In the genomic region with DNA sequence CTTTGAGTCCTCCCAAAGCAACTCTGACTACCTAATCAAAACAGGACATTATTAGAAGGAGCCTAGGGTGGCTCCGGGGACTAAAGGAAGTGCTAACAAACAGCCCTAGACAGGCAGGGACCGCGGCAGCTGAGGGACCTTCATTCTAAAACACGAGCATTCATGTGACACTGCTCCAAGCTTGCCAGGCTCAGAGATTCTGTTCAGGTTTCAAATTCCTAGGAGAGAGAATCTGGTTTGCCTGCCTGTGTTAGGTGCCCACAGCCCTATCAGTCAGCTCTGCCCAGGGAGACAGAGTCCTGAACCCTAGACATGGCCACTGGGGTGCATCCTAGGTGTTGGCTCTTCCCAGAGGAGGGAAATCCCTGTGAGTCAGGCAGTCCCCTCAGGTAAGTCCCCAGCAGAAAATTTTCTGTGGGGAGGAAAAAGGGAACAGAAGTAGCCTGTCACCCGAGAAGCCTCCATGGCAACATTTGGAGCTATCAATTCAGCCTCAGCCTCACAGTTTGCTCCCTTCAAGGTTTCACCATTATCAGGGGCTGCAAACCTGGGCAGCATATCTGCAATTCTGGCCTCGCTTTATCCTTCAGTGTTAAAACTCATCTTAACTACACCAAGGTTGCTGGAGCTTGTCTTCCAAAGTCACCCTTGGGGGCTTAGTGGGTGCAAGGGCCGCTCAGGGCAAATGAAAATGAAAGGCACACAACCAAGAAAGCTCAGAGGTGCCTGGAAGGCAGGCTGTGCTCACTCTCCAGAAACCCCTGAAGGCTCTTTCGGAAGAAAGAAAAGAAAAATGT, we compare ENCODE assay signal across 9 cellular contexts. TPM values are rescaled to one million over a fixed set of nuclear protein-coding genes. Genes with fewer than 3 reads are reported as not detected.
DNase-seq lines count a peak whose midpoint lies in the region; ATAC-seq and TF ChIP-seq lines count a peak whose summit lies in the region.
"Had no signal": no experiment of that assay in that cellular context is flagged by ENCODE, and none has a peak within 500 bp of the region (broad histone marks: within the 10 kb centered on the region; RNA-seq: fewer than 3 reads in every experiment).

No MANE protein-coding gene starts in this region.

- H3K9me3 Mint-ChIP-seq in activated CD8-positive, alpha-beta T cell treated with anti-CD3 and anti-CD28 coated beads, Interleukin-2, amount 10 ng/mL, durations not matched to agents 7 days and 5 days (ENCODE audit: insufficient read depth) = no peaks in the 10 kb centered on the region
- H3K9me3 Mint-ChIP-seq in CD4-positive, alpha-beta memory T cell = no peaks in the 10 kb centered on the region

- H3K27me3 ChIP-seq in osteoblast (ENCODE audit: insufficient read depth, low read length) = no peaks in the 10 kb centered on the region
- H3K27me3 ChIP-seq in CD4-positive, alpha-beta memory T cell (ENCODE audit: insufficient read depth, low read length) = no peaks in the 10 kb centered on the region
- H3K27me3 ChIP-seq: ovary had no signal

- no peak overlapping the region for H3K27ac ChIP-seq in osteoblast (ENCODE audit: low read depth, low read length)
- H3K27ac ChIP-seq in CD4-positive, alpha-beta memory T cell (ENCODE audit: low read depth, low read length) = no peak overlapping the region
- H3K27ac ChIP-seq: ovary had no signal

- CTCF ChIA-PET in activated CD8-positive, alpha-beta T cell treated with anti-CD3 and anti-CD28 coated beads, Interleukin-2, amount 10 ng/mL, durations not matched to agents 7 days and 5 days (lab: Charles Lee) = interaction anchor here (0.9 to 2.5 kb wide), 5 partner anchors 9 to 45 kb away, joined by 4 to 12 read pairs (median 5); no protein-coding TSS in a partner anchor
- CTCF ChIA-PET in CD4-positive, alpha-beta memory T cell (lab: Charles Lee; ENCODE audit: partially characterized antibody) = interaction anchor here (0.6 to 1.7 kb wide), 6 partner anchors 9 to 46 kb away, joined by 3 to 6 read pairs (median 4); no protein-coding TSS in a partner anchor

- H3K27me3 Mint-ChIP-seq in activated CD8-positive, alpha-beta T cell treated with anti-CD3 and anti-CD28 coated beads, Interleukin-2, amount 10 ng/mL, durations not matched to agents 7 days and 5 days (ENCODE audit: low read depth) = no peaks in the 10 kb centered on the region
- H3K27me3 Mint-ChIP-seq in CD4-positive, alpha-beta memory T cell = no peaks in the 10 kb centered on the region

- POLR2A ChIA-PET in activated CD8-positive, alpha-beta T cell treated with anti-CD3 and anti-CD28 coated beads, Interleukin-2, amount 10 ng/mL, durations not matched to agents 7 days and 5 days (lab: Charles Lee) = interaction anchor here (0.5 to 3.5 kb wide), 11 partner anchors 9 to 168 kb away, joined by 3 to 21 read pairs (median 6); a partner anchor contains a TSS
- POLR2A ChIA-PET in CD4-positive, alpha-beta memory T cell (lab: Charles Lee; ENCODE audit: partially characterized antibody) = interaction anchor here (0.7 to 10.3 kb wide), 13 partner anchors 8 to 75 kb away, joined by 3 to 241 read pairs (median 9); a partner anchor contains a TSS

- H3K4me3 ChIP-seq in osteoblast (ENCODE audit: insufficient read depth, low read length) = no peak overlapping the region
- H3K4me3 ChIP-seq in CD4-positive, alpha-beta memory T cell (ENCODE audit: low read length in 2 of 2) = no peak overlapping the region
- H3K4me3 ChIP-seq: ovary had no signal

- H3K9me3 ChIP-seq in osteoblast (ENCODE audit: low read depth, low read length) = no peaks in the 10 kb centered on the region
- no peaks in the 10 kb centered on the region for H3K9me3 ChIP-seq in CD4-positive, alpha-beta memory T cell (ENCODE audit: control insufficient read depth in 1 of 2, low read length in 2 of 2)
- H3K9me3 ChIP-seq: ovary had no signal

- peak; percentile 64 for ATAC-seq in GM18517 (IDR thresholded peaks at IDR 0.05; ENCODE audit: unreplicated experiment)
- peak; percentile 65 for ATAC-seq in HG02610 (IDR thresholded peaks at IDR 0.05; ENCODE audit: unreplicated experiment)
- peak; percentile 35 for ATAC-seq in activated CD8-positive, alpha-beta T cell treated with anti-CD3 and anti-CD28 coated beads, Interleukin-2, amount 10 ng/mL, durations not matched to agents 7 days and 5 days
- no peak for ATAC-seq in GM19023 (IDR thresholded peaks at IDR 0.05; ENCODE audit: unreplicated experiment)

- H3K4me2 ChIP-seq in osteoblast (ENCODE audit: insufficient read depth, low read length) = no peak overlapping the region

- no peaks in the 10 kb centered on the region for H3K36me3 ChIP-seq in osteoblast (ENCODE audit: insufficient read depth, low read length)
- H3K36me3 ChIP-seq in CD4-positive, alpha-beta memory T cell (ENCODE audit: insufficient read depth, low read length) = no peaks in the 10 kb centered on the region
- H3K36me3 ChIP-seq: ovary had no signal

- no peaks in the 10 kb centered on the region for H4K20me1 ChIP-seq in osteoblast (ENCODE audit: insufficient read depth, low read length)

- H3K27ac Mint-ChIP-seq in activated CD8-positive, alpha-beta T cell treated with anti-CD3 and anti-CD28 coated beads, Interleukin-2, amount 10 ng/mL, durations not matched to agents 7 days and 5 days = peak overlapping the region; percentile 69
- H3K27ac Mint-ChIP-seq in CD4-positive, alpha-beta memory T cell = peak overlapping the region in 1 of 7 donors; percentile 4

- H3K79me2 ChIP-seq in osteoblast (ENCODE audit: insufficient read depth, low read length) = no peaks in the 10 kb centered on the region

- peak overlapping the region; percentile 80 for H2AFZ ChIP-seq in osteoblast (ENCODE audit: low read length)

- peaks cover 26% of the 10 kb centered on the region for H3K4me1 ChIP-seq in osteoblast (ENCODE audit: insufficient read depth, low read length)
- peaks cover 40% of the 10 kb centered on the region for H3K4me1 ChIP-seq in CD4-positive, alpha-beta memory T cell (ENCODE audit: insufficient read depth, low read length)

- no peak for TF ChIP-seq CTCF in osteoblast (IDR thresholded peaks at IDR 0.05; ENCODE audit: extremely low read depth, low read depth, low read length)

- intact Hi-C loops in CD4-positive, alpha-beta memory T cell (cut with micrococcal nuclease) = no loop called here

- H3K4me1 Mint-ChIP-seq in activated CD8-positive, alpha-beta T cell treated with anti-CD3 and anti-CD28 coated beads, Interleukin-2, amount 10 ng/mL, durations not matched to agents 7 days and 5 days (ENCODE audit: low read depth) = peaks cover 58% of the 10 kb centered on the region
- H3K4me1 Mint-ChIP-seq in CD4-positive, alpha-beta memory T cell = peaks cover 21 to 37% (median 28%) of the 10 kb centered on the region in 4 donors

- H3K36me3 Mint-ChIP-seq in activated CD8-positive, alpha-beta T cell treated with anti-CD3 and anti-CD28 coated beads, Interleukin-2, amount 10 ng/mL, durations not matched to agents 7 days and 5 days (ENCODE audit: low read depth) = no peaks in the 10 kb centered on the region
- H3K36me3 Mint-ChIP-seq in CD4-positive, alpha-beta memory T cell = no peaks in the 10 kb centered on the region

- DNase-seq in activated CD8-positive, alpha-beta T cell treated with anti-CD3 and anti-CD28 coated beads, Interleukin-2, amount 10 ng/mL, durations not matched to agents 7 days and 5 days = peak; percentile 37
- DNase-seq in osteoblast (ENCODE audit: insufficient read length, low spot score, missing footprints) (no peak), NCI-H69 (lab: John Stamatoyannopoulos, UW) (no peak), SIG-M5 treated with dmso at 0.1 percent for 504 hours (lab: John Stamatoyannopoulos, UW; ENCODE audit: unreplicated experiment) (no peak)
- DNase-seq in CD4-positive, alpha-beta memory T cell = no peak

- H3K4me3 Mint-ChIP-seq in activated CD8-positive, alpha-beta T cell treated with anti-CD3 and anti-CD28 coated beads, Interleukin-2, amount 10 ng/mL, durations not matched to agents 7 days and 5 days = peak overlapping the region; percentile 22
- no peak overlapping the region for H3K4me3 Mint-ChIP-seq in CD4-positive, alpha-beta memory T cell

RNA-seq across cellular contexts. Expression of a gene that starts 28.6 kb away (rescaled TPM):
- 100 to 1,000 TPM; 516 to 518 TPM for total RNA-seq in activated CD8-positive, alpha-beta T cell treated with anti-CD3 and anti-CD28 coated beads, Interleukin-2, amount 10 ng/mL, durations not matched to agents 7 days and 5 days
- total RNA-seq in osteoblast = 55.7 and 70.7 TPM in 2 replicates
- 100 to 1,000 TPM; 372 to 383 TPM for total RNA-seq in CD4-positive, alpha-beta memory T cell
- polyA plus RNA-seq in CD4-positive, alpha-beta memory T cell = 100 to 1,000 TPM; 116 to 153 TPM
